ENCODE assay signal across 18 cellular contexts in the genomic region with DNA sequence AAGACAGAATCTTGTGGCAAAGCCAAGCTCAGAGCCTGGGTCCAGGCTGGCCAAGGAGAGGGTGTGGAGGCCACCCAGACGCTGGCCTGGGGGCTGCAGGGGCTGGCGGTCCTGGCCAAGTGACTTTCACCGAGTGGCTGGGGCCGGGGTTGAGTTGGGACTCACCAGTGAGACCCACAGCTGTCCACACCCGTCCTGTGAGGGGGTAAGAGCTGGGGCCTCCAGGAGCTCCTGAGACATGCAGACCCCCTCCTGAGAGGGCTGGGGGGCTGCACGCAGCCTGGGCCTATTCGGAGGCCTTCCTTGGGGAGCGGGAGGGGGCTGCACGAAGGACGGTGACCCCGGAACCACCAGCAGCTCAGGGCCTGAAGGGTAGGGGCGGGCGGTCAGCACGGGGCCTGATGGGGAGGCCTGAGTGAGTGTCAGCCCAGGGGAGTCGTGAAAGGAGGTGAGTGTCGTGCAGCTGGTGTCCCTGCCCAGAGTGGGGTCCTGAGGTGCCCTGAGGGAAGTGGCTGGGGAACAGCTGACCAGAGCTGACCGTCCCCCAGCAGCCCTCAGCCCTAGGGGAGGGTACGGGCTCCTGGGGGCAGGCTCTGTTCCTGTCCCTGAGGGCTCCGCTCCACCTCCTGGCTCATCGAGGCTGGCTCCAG.
DNase-seq lines count a peak whose midpoint lies in the region; ATAC-seq and TF ChIP-seq lines count a peak whose summit lies in the region.
"Had no signal": no experiment of that assay in that cellular context is flagged by ENCODE, and none has a peak within 500 bp of the region (broad histone marks: within the 10 kb centered on the region; RNA-seq: fewer than 3 reads in every experiment).

No MANE protein-coding gene starts in this region.

- H3K27ac ChIP-seq in right atrium auricular region (no peak overlapping the region), colonic mucosa (no peak overlapping the region), lower lobe of right lung (no peak overlapping the region), GM23338 (ENCODE audit: low read depth) (no peak overlapping the region)
- H3K27ac ChIP-seq: SK-N-MC had no signal

- H3K4me2 ChIP-seq in GM23338, result no peak overlapping the region

- intact Hi-C loops in Right ventricle myocardium inferior (cut with DNase I) (no loop called here), colonic mucosa (cut with DNase I) (no loop called here), lower lobe of right lung (cut with DNase I) (no loop called here)

- H3K27me3 ChIP-seq in right atrium auricular region, result no peaks in the 10 kb centered on the region
- no peaks in the 10 kb centered on the region for H3K27me3 ChIP-seq in colonic mucosa
- no peaks in the 10 kb centered on the region for H3K27me3 ChIP-seq in lower lobe of right lung (ENCODE audit: low read depth)
- 0 out of 2 replicates have a peak, but pooled peaks cover under 1% of the 10 kb centered on the region for H3K27me3 ChIP-seq in GM23338 (ENCODE audit: insufficient read depth)

- H3K4me1 ChIP-seq in right atrium auricular region (no peaks in the 10 kb centered on the region), colonic mucosa (no peaks in the 10 kb centered on the region), lower lobe of right lung (no peaks in the 10 kb centered on the region), GM23338 (ENCODE audit: insufficient read depth) (no peaks in the 10 kb centered on the region)

- H3K9me3 ChIP-seq in right atrium auricular region, result peaks cover 6 to 12% of the 10 kb centered on the region in 2 donors
- H3K9me3 ChIP-seq in colonic mucosa, result no peaks in the 10 kb centered on the region
- H3K9me3 ChIP-seq in lower lobe of right lung, result peaks cover 11% of the 10 kb centered on the region

- H3K9me3 Mint-ChIP-seq in GM23338, result peaks cover 40% of the 10 kb centered on the region

- no peak overlapping the region for H3K4me3 ChIP-seq in right atrium auricular region
- no peak overlapping the region for H3K4me3 ChIP-seq in colonic mucosa
- H3K4me3 ChIP-seq in lower lobe of right lung, result no peak overlapping the region
- H3K4me3 ChIP-seq in GM23338, result no peak overlapping the region
- H3K4me3 ChIP-seq: SK-N-MC had no signal

- no peak overlapping the region for H3K4me3 Mint-ChIP-seq in GM23338
- H3K4me3 Mint-ChIP-seq: CD8-positive, alpha-beta T cell had no signal

- no peaks in the 10 kb centered on the region for H3K79me2 ChIP-seq in GM23338 (replicated peaks; ENCODE audit: insufficient read depth)

- no peaks in the 10 kb centered on the region for H3K9me2 ChIP-seq in GM23338 (ENCODE audit: insufficient read depth)

- no peak for ATAC-seq in Right ventricle myocardium inferior
- ATAC-seq in lower lobe of right lung, result no peak
- no peak for ATAC-seq in GM23338
- ATAC-seq: CD8-positive, alpha-beta T cell had no signal

- H3K36me3 Mint-ChIP-seq in GM23338 (ENCODE audit: low read depth), result peaks cover 16% of the 10 kb centered on the region

- H2AFZ ChIP-seq in GM23338, result no peak overlapping the region

- no peak overlapping the region for H3K9ac ChIP-seq in colonic mucosa (ENCODE audit: low read depth in 2 of 2, low read length in 2 of 2)

- no peak for TF ChIP-seq CTCF in right atrium auricular region (IDR thresholded peaks at IDR 0.05)
- TF ChIP-seq CTCF in colonic mucosa (IDR thresholded peaks at IDR 0.05), result no peak
- TF ChIP-seq CTCF in lower lobe of right lung (IDR thresholded peaks at IDR 0.05), result no peak
- TF ChIP-seq CTCF in GM23338 (conservative IDR thresholded peaks at IDR 0.05; ENCODE audit: low read depth in 2 of 2), result no peak

- no peaks in the 10 kb centered on the region for H4K20me1 ChIP-seq in GM23338 (replicated peaks; ENCODE audit: insufficient read depth)

- H3K36me3 ChIP-seq in right atrium auricular region (no peaks in the 10 kb centered on the region), colonic mucosa (no peaks in the 10 kb centered on the region), lower lobe of right lung (no peaks in the 10 kb centered on the region), GM23338 (ENCODE audit: insufficient read depth) (no peaks in the 10 kb centered on the region)

- H3F3A ChIP-seq in GM23338 (replicated peaks; ENCODE audit: low read depth), result no peaks in the 10 kb centered on the region

- H3K27me3 Mint-ChIP-seq in GM23338 (ENCODE audit: insufficient read depth, low read depth, poor library complexity), result peaks cover 4% of the 10 kb centered on the region

- DNase-seq in Right ventricle myocardium inferior (ENCODE audit: missing footprints) (peak; percentile 61), right atrium auricular region (ENCODE audit: low spot score) (no peak), colonic mucosa (peak; percentile 12), lower lobe of right lung (peak; percentile 33), ureter (ENCODE audit: low spot score) (peak; percentile 38), hepatic stellate cell (ENCODE audit: low spot score) (no peak), GM23338 (ENCODE audit: low spot score) (no peak), glomerular visceral epithelial cell (ENCODE audit: extremely low spot score) (no peak)
- DNase-seq: activated CD4-positive, alpha-beta T cell treated with anti-CD3 and anti-CD28 coated beads for 4 hours; activated naive CD4-positive, alpha-beta T cell treated with Interleukin-2 at 50 U/mL for 16 hours; amygdala; DMS79; effector memory CD4-positive, alpha-beta T cell; glutamatergic neuron; stimulated activated CD4-positive, alpha-beta T cell treated with anti-CD3 and anti-CD28 coated beads, Interleukin-4, amount 100 ng/mL, for 24 hours; T1000 had no signal

- H3K4me1 Mint-ChIP-seq in GM23338, result no peaks in the 10 kb centered on the region

- H3K27ac Mint-ChIP-seq in GM23338, result no peak overlapping the region
- H3K27ac Mint-ChIP-seq: CD8-positive, alpha-beta T cell had no signal

TF ChIP-seq in GM23338, 12 proteins besides CTCF, POLR2A, EP300 and RAD21 (continues in another document):
- TF ChIP-seq ZNF331 (CRISPR knock-in tag; IDR thresholded peaks at IDR 0.05; ENCODE audit: low read depth), result no peak
- TF ChIP-seq STAT1 (IDR thresholded peaks at IDR 0.05; ENCODE audit: unreplicated experiment), result no peak
- no peak for TF ChIP-seq ZNF462 (CRISPR knock-in tag; IDR thresholded peaks at IDR 0.05)

Comparison
In these comparisons a context has a peak if more than half of its experiments do, and no peak if none do; other contexts are left out.
1. DNase-seq: peak in Right ventricle myocardium inferior (single experiment), colonic mucosa (single experiment), lower lobe of right lung (single experiment) and ureter (single experiment); none in right atrium auricular region (single experiment), hepatic stellate cell (single experiment), GM23338 (single experiment) and glomerular visceral epithelial cell (single experiment).